In the genomic region with DNA sequence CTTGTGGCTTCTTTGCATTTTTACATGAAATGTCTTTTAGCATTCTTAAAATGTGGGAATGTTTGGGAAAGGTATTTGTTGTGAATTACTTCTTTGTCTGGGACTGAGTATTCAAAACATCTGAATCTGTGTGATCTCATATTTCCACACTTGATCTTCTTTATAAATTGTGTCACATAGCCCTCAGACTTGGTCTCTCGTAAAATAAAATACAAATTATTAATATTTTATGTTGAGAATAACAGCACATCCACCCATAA, we compare ENCODE assay signal across 2 cellular contexts.
TF ChIP-seq lines count a peak whose summit lies in the region.

No MANE protein-coding gene starts in this region.

TF ChIP-seq in A549, 52 proteins besides CTCF, POLR2A, EP300 and RAD21 (continued from another document):
- no peak for TF ChIP-seq NPAS2 (CRISPR knock-in tag; IDR thresholded peaks at IDR 0.05; ENCODE audit: borderline replicate concordance)
- TF ChIP-seq CEBPB (IDR thresholded peaks at IDR 0.05), result 0 out of 4 replicates have a peak, but pooled peaks of 1 of the 2 experiments have one; percentile 1
- TF ChIP-seq CHD2 (IDR thresholded peaks at IDR 0.05; ENCODE audit: low read length, partially characterized antibody), result no peak
- TF ChIP-seq, protein P1, sequence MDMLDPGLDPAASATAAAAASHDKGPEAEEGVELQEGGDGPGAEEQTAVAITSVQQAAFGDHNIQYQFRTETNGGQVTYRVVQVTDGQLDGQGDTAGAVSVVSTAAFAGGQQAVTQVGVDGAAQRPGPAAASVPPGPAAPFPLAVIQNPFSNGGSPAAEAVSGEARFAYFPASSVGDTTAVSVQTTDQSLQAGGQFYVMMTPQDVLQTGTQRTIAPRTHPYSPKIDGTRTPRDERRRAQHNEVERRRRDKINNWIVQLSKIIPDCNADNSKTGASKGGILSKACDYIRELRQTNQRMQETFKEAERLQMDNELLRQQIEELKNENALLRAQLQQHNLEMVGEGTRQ (IDR thresholded peaks at IDR 0.05), result no peak
- TF ChIP-seq CHD4 (IDR thresholded peaks at IDR 0.05; ENCODE audit: borderline replicate concordance), result no peak
- no peak for TF ChIP-seq EHF (CRISPR knock-in tag; IDR thresholded peaks at IDR 0.05)
- no peak for TF ChIP-seq ZC3H11A (IDR thresholded peaks at IDR 0.05)

TF ChIP-seq in SK-N-SH, 30 proteins besides CTCF, POLR2A, EP300 and RAD21 (continued from another document):
- TF ChIP-seq POLR2AphosphoS5 (IDR thresholded peaks at IDR 0.05; ENCODE audit: low read depth, low read length), result no peak
- TF ChIP-seq TEAD4 (IDR thresholded peaks at IDR 0.05; ENCODE audit: borderline replicate concordance, insufficient read depth), result 0 out of 2 replicates have a peak, but pooled peaks have one; percentile 28
- TF ChIP-seq FOSL2 (IDR thresholded peaks at IDR 0.05; ENCODE audit: borderline replicate concordance, low read depth), result no peak
- TF ChIP-seq, protein P2, sequence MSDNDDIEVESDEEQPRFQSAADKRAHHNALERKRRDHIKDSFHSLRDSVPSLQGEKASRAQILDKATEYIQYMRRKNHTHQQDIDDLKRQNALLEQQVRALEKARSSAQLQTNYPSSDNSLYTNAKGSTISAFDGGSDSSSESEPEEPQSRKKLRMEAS (IDR thresholded peaks at IDR 0.05; ENCODE audit: low read depth), result no peak
- TF ChIP-seq TCF12 (IDR thresholded peaks at IDR 0.05), result peak; percentile 29; the same call in 1 of the 2 replicates
- TF ChIP-seq GATA2 (CRISPR knock-in tag; IDR thresholded peaks at IDR 0.05), result no peak
- no peak for TF ChIP-seq JUND (IDR thresholded peaks at IDR 0.05)
- TF ChIP-seq, protein P3, sequence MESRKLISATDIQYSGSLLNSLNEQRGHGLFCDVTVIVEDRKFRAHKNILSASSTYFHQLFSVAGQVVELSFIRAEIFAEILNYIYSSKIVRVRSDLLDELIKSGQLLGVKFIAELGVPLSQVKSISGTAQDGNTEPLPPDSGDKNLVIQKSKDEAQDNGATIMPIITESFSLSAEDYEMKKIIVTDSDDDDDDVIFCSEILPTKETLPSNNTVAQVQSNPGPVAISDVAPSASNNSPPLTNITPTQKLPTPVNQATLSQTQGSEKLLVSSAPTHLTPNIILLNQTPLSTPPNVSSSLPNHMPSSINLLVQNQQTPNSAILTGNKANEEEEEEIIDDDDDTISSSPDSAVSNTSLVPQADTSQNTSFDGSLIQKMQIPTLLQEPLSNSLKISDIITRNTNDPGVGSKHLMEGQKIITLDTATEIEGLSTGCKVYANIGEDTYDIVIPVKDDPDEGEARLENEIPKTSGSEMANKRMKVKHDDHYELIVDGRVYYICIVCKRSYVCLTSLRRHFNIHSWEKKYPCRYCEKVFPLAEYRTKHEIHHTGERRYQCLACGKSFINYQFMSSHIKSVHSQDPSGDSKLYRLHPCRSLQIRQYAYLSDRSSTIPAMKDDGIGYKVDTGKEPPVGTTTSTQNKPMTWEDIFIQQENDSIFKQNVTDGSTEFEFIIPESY (IDR thresholded peaks at IDR 0.05; ENCODE audit: borderline replicate concordance, low read depth), result no peak
- TF ChIP-seq FOXM1 (IDR thresholded peaks at IDR 0.05; ENCODE audit: low read depth), result no peak
- TF ChIP-seq RXRA (IDR thresholded peaks at IDR 0.05; ENCODE audit: borderline replicate concordance, low read depth), result 0 out of 2 replicates have a peak, but pooled peaks have one; percentile 3
- TF ChIP-seq, protein P4, sequence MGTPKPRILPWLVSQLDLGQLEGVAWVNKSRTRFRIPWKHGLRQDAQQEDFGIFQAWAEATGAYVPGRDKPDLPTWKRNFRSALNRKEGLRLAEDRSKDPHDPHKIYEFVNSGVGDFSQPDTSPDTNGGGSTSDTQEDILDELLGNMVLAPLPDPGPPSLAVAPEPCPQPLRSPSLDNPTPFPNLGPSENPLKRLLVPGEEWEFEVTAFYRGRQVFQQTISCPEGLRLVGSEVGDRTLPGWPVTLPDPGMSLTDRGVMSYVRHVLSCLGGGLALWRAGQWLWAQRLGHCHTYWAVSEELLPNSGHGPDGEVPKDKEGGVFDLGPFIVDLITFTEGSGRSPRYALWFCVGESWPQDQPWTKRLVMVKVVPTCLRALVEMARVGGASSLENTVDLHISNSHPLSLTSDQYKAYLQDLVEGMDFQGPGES (IDR thresholded peaks at IDR 0.05; ENCODE audit: low read depth, low read length), result no peak
- no peak for TF ChIP-seq EZH2phosphoT487 (IDR thresholded peaks at IDR 0.05; ENCODE audit: borderline replicate concordance, low read depth)
- TF ChIP-seq CHD2 (IDR thresholded peaks at IDR 0.05; ENCODE audit: low read length, partially characterized antibody), result no peak
- TF ChIP-seq FOXJ3 (CRISPR knock-in tag; IDR thresholded peaks at IDR 0.05), result no peak
- TF ChIP-seq RFX5 (IDR thresholded peaks at IDR 0.05; ENCODE audit: low read length), result no peak
- no peak for TF ChIP-seq MEF2A (IDR thresholded peaks at IDR 0.05; ENCODE audit: borderline replicate concordance, low read depth)
- TF ChIP-seq, protein P5, sequence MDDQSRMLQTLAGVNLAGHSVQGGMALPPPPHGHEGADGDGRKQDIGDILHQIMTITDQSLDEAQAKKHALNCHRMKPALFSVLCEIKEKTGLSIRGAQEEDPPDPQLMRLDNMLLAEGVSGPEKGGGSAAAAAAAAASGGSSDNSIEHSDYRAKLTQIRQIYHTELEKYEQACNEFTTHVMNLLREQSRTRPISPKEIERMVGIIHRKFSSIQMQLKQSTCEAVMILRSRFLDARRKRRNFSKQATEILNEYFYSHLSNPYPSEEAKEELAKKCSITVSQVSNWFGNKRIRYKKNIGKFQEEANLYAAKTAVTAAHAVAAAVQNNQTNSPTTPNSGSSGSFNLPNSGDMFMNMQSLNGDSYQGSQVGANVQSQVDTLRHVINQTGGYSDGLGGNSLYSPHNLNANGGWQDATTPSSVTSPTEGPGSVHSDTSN (IDR thresholded peaks at IDR 0.05), result peak; percentile 51
- TF ChIP-seq NRF1 (IDR thresholded peaks at IDR 0.05; ENCODE audit: low read depth, low read length), result no peak
- no peak for TF ChIP-seq MXI1 (IDR thresholded peaks at IDR 0.05; ENCODE audit: low read depth, low read length)
- no peak for TF ChIP-seq GABPA (IDR thresholded peaks at IDR 0.05; ENCODE audit: low read depth)
- TF ChIP-seq SMC3 (IDR thresholded peaks at IDR 0.05; ENCODE audit: low read depth, low read length), result no peak
- TF ChIP-seq NFIC (IDR thresholded peaks at IDR 0.05; ENCODE audit: borderline replicate concordance), result no peak; the same call in 1 of the 2 replicates
- TF ChIP-seq, protein P6, sequence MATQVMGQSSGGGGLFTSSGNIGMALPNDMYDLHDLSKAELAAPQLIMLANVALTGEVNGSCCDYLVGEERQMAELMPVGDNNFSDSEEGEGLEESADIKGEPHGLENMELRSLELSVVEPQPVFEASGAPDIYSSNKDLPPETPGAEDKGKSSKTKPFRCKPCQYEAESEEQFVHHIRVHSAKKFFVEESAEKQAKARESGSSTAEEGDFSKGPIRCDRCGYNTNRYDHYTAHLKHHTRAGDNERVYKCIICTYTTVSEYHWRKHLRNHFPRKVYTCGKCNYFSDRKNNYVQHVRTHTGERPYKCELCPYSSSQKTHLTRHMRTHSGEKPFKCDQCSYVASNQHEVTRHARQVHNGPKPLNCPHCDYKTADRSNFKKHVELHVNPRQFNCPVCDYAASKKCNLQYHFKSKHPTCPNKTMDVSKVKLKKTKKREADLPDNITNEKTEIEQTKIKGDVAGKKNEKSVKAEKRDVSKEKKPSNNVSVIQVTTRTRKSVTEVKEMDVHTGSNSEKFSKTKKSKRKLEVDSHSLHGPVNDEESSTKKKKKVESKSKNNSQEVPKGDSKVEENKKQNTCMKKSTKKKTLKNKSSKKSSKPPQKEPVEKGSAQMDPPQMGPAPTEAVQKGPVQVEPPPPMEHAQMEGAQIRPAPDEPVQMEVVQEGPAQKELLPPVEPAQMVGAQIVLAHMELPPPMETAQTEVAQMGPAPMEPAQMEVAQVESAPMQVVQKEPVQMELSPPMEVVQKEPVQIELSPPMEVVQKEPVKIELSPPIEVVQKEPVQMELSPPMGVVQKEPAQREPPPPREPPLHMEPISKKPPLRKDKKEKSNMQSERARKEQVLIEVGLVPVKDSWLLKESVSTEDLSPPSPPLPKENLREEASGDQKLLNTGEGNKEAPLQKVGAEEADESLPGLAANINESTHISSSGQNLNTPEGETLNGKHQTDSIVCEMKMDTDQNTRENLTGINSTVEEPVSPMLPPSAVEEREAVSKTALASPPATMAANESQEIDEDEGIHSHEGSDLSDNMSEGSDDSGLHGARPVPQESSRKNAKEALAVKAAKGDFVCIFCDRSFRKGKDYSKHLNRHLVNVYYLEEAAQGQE (IDR thresholded peaks at IDR 0.05; ENCODE audit: low read depth, low read length), result no peak
- TF ChIP-seq YY1 (IDR thresholded peaks at IDR 0.05; ENCODE audit: low read depth), result no peak
- TF ChIP-seq, protein P7, sequence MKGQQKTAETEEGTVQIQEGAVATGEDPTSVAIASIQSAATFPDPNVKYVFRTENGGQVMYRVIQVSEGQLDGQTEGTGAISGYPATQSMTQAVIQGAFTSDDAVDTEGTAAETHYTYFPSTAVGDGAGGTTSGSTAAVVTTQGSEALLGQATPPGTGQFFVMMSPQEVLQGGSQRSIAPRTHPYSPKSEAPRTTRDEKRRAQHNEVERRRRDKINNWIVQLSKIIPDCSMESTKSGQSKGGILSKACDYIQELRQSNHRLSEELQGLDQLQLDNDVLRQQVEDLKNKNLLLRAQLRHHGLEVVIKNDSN (IDR thresholded peaks at IDR 0.05; ENCODE audit: borderline replicate concordance, low read depth), result no peak
- no peak for TF ChIP-seq TAF1 (IDR thresholded peaks at IDR 0.05; ENCODE audit: borderline replicate concordance, low read depth, low read length)
